ENCODE assay signal across 11 cellular contexts in genomic region chr15:74400915-74401757, GRCh38. TPM values are rescaled to one million over a fixed set of nuclear protein-coding genes. Genes with fewer than 3 reads are reported as not detected.
DNase-seq lines count a peak whose midpoint lies in the region; ATAC-seq and TF ChIP-seq lines count a peak whose summit lies in the region.
"Had no signal": no experiment of that assay in that cellular context is flagged by ENCODE, and none has a peak within 500 bp of the region (broad histone marks: within the 10 kb centered on the region; RNA-seq: fewer than 3 reads in every experiment).

No MANE protein-coding gene starts in this region.

- no peaks in the 10 kb centered on the region for H3F3A ChIP-seq in neural progenitor cell (ENCODE audit: low read depth)

- peak; percentile 18 to 21 for ATAC-seq in activated T-cell treated with anti-CD3 and anti-CD28 coated beads, Interleukin-2, amount 50 U/mL, for 4 hours
- no peak for ATAC-seq in GM18873 (IDR thresholded peaks at IDR 0.05; ENCODE audit: low FRiP score, unreplicated experiment)

- no peaks in the 10 kb centered on the region for H3K9me3 ChIP-seq in neural progenitor cell (ENCODE audit: low read depth)
- no peaks in the 10 kb centered on the region for H3K9me3 ChIP-seq in left ventricle myocardium inferior (replicated peaks)

- H3K27me3 ChIP-seq in neural progenitor cell (no peaks in the 10 kb centered on the region), left ventricle myocardium inferior (ENCODE audit: low read depth) (no peaks in the 10 kb centered on the region)

- H3K36me3 Mint-ChIP-seq in activated T-cell treated with anti-CD3 and anti-CD28 coated beads, Interleukin-2, amount 50 U/mL, for 4 hours (ENCODE audit: insufficient read depth): peaks cover 4% of the 10 kb centered on the region
- no peaks in the 10 kb centered on the region for H3K36me3 Mint-ChIP-seq in neural progenitor cell

- no peaks in the 10 kb centered on the region for H3K9me3 Mint-ChIP-seq in activated T-cell treated with anti-CD3 and anti-CD28 coated beads, Interleukin-2, amount 50 U/mL, for 4 hours
- no peaks in the 10 kb centered on the region for H3K9me3 Mint-ChIP-seq in neural progenitor cell

- H3K4me2 ChIP-seq in neural progenitor cell: no peak overlapping the region

- DNase-seq in GM12864 (ENCODE audit: low read depth) (peak; percentile 83), HT1080 (ENCODE audit: low read depth) (peak; percentile 59), neural progenitor cell (ENCODE audit: low spot score) (no peak), left ventricle myocardium inferior (no peak), NCI-H1694 (lab: John Stamatoyannopoulos, UW) (no peak), SW 1271 (lab: John Stamatoyannopoulos, UW) (no peak)
- peak; percentile 27 for DNase-seq in activated T-cell treated with anti-CD3 and anti-CD28 coated beads, Interleukin-2, amount 50 U/mL, for 4 hours

- TF ChIP-seq CTCF in GM12864 (IDR thresholded peaks at IDR 0.05; ENCODE audit: low read depth, low read length, missing control alignments) (no peak), neural progenitor cell (IDR thresholded peaks at IDR 0.05) (no peak), left ventricle myocardium inferior (IDR thresholded peaks at IDR 0.05; ENCODE audit: borderline replicate concordance) (no peak)

- no peak overlapping the region for H3K4me3 Mint-ChIP-seq in activated T-cell treated with anti-CD3 and anti-CD28 coated beads, Interleukin-2, amount 50 U/mL, for 4 hours
- H3K4me3 Mint-ChIP-seq in neural progenitor cell: no peak overlapping the region

- H3K4me1 Mint-ChIP-seq in activated T-cell treated with anti-CD3 and anti-CD28 coated beads, Interleukin-2, amount 50 U/mL, for 4 hours (ENCODE audit: low read depth): peaks cover 92% of the 10 kb centered on the region
- H3K4me1 Mint-ChIP-seq in neural progenitor cell: peaks cover 18% of the 10 kb centered on the region

- no peaks in the 10 kb centered on the region for H3K36me3 ChIP-seq in neural progenitor cell
- H3K36me3 ChIP-seq in left ventricle myocardium inferior: no peaks in the 10 kb centered on the region

- H3K79me2 ChIP-seq in neural progenitor cell (ENCODE audit: low read depth): no peaks in the 10 kb centered on the region

- no peak overlapping the region for H2AFZ ChIP-seq in neural progenitor cell (replicated peaks)

- no peaks in the 10 kb centered on the region for H3K27me3 Mint-ChIP-seq in activated T-cell treated with anti-CD3 and anti-CD28 coated beads, Interleukin-2, amount 50 U/mL, for 4 hours (ENCODE audit: low read depth)
- peaks cover 25% of the 10 kb centered on the region for H3K27me3 Mint-ChIP-seq in neural progenitor cell (ENCODE audit: insufficient read depth, low read depth)

- no peaks in the 10 kb centered on the region for H4K20me1 ChIP-seq in neural progenitor cell (ENCODE audit: low read depth)

- H3K27ac ChIP-seq in neural progenitor cell (no peak overlapping the region), left ventricle myocardium inferior (replicated peaks) (no peak overlapping the region)
- H3K27ac ChIP-seq: RWPE1 had no signal

- H3K4me3 ChIP-seq in GM12864 (ENCODE audit: low read depth, low read length) (peak overlapping the region; percentile 46), neural progenitor cell (no peak overlapping the region), left ventricle myocardium inferior (no peak overlapping the region)

- intact Hi-C loops in left ventricle myocardium inferior (cut with micrococcal nuclease): no loop called here

- peak overlapping the region; percentile 53 for H3K27ac Mint-ChIP-seq in neural progenitor cell

- H3K9ac ChIP-seq in neural progenitor cell: no peak overlapping the region

- H3K4me1 ChIP-seq in neural progenitor cell (no peaks in the 10 kb centered on the region), left ventricle myocardium inferior (peaks cover 24% of the 10 kb centered on the region)

RNA-seq across cellular contexts. Expression of gene SEMA7A, which starts 32.6 kb away (rescaled TPM):
- 197 and 212 TPM in 2 replicates for total RNA-seq in HT1080 (2014; rRNA removed; shearing (Covaris generic))
- 274 and 278 TPM in 2 replicates for polyA plus RNA-seq in HT1080 (2015; cell fraction: cytosol; rRNA removed)
- polyA plus RNA-seq in HT1080 (2015; cell fraction: nucleus; rRNA removed): 809 and 822 TPM in 2 replicates
- total RNA-seq in activated T-cell treated with anti-CD3 and anti-CD28 coated beads, Interleukin-2, amount 50 U/mL, for 4 hours: 100 to 1,000 TPM; 187 to 215 (median 195) TPM
- 3.5 and 11.7 TPM in 2 replicates for total RNA-seq in neural progenitor cell (ENCODE audit: low replicate concordance)
- total RNA-seq in left ventricle myocardium inferior: 1.5 TPM

RNA-seq across cellular contexts. Expression of gene CYP11A1, which starts 33.7 kb away (rescaled TPM):
- total RNA-seq in HT1080 (2014; rRNA removed; shearing (Covaris generic)): 0.80 and 0.87 TPM in 2 replicates
- polyA plus RNA-seq in HT1080 (2015; cell fraction: cytosol; rRNA removed): 0.53 and 1.2 TPM in 2 replicates
- 0.77 TPM in 1 of 2 replicates, not detected in the other for polyA plus RNA-seq in HT1080 (2015; cell fraction: nucleus; rRNA removed)
- total RNA-seq in activated T-cell treated with anti-CD3 and anti-CD28 coated beads, Interleukin-2, amount 50 U/mL, for 4 hours: under 1 TPM; 0.33 to 0.41 (median 0.40) TPM
- total RNA-seq in neural progenitor cell (ENCODE audit: low replicate concordance) (0.99 and 1.1 TPM in 2 replicates), left ventricle myocardium inferior (0.27 TPM)
- total RNA-seq: H4, pulmonary artery endothelial cell had no signal

RNA-seq across cellular contexts. Expression of gene UBL7, which starts 59.8 kb away (rescaled TPM):
- total RNA-seq in HT1080 (2014; rRNA removed; shearing (Covaris generic)): 160 and 187 TPM in 2 replicates
- 136 and 139 TPM in 2 replicates for polyA plus RNA-seq in HT1080 (2015; cell fraction: cytosol; rRNA removed)
- 72.8 and 74.4 TPM in 2 replicates for polyA plus RNA-seq in HT1080 (2015; cell fraction: nucleus; rRNA removed)
- 10 to 100 TPM; 53.4 to 60.1 (median 59.2) TPM for total RNA-seq in activated T-cell treated with anti-CD3 and anti-CD28 coated beads, Interleukin-2, amount 50 U/mL, for 4 hours
- total RNA-seq in neural progenitor cell (ENCODE audit: low replicate concordance) (60.4 and 69.3 TPM in 2 replicates), left ventricle myocardium inferior (52.3 TPM)

Comparison
In these comparisons a context has a peak if more than half of its experiments do, and no peak if none do; other contexts are left out.
1. DNase-seq: peak in GM12864 (single experiment), HT1080 (single experiment) and activated T-cell treated with anti-CD3 and anti-CD28 coated beads, Interleukin-2, amount 50 U/mL, for 4 hours (single experiment); none in neural progenitor cell (single experiment), left ventricle myocardium inferior (single experiment), NCI-H1694 (single experiment) and SW 1271 (0 of 2).
2. RNA of gene SEMA7A, which starts 32.6 kb away (total RNA-seq): 197 to 212 TPM in HT1080 and 187 to 215 TPM in activated T-cell treated with anti-CD3 and anti-CD28 coated beads, Interleukin-2, amount 50 U/mL, for 4 hours; 3.5 to 11.7 TPM in neural progenitor cell and 1.5 TPM in left ventricle myocardium inferior (single experiment); every median in the first group is over 10 times any median in the second.